18 cellular contexts compared by ENCODE assay signal in genomic region chr2:28318462-28319117, GRCh38.
DNase-seq lines count a peak whose midpoint lies in the region; ATAC-seq, FAIRE-seq and TF ChIP-seq lines count a peak whose summit lies in the region.
"Had no signal": no experiment of that assay in that cellular context is flagged by ENCODE, and none has a peak within 500 bp of the region (broad histone marks: within the 10 kb centered on the region; RNA-seq: fewer than 3 reads in every experiment).

No MANE protein-coding gene starts in this region.

- in situ Hi-C loops in HepG2 (cut with HindIII; ENCODE audit: extremely low pct_ligation_motif_present, low pct_unique_long_range_greater_than_20kb) = no loop called here

- no peak overlapping the region for H3K27ac ChIP-seq in HepG2 (ENCODE audit: extremely low read length, insufficient read depth, low read length)
- no peak overlapping the region for H3K27ac ChIP-seq in right lobe of liver
- H3K27ac ChIP-seq in esophagus squamous epithelium = peak overlapping the region; percentile 85 to 95 (median 91)
- H3K27ac ChIP-seq: KMS-11 had no signal

- H3K4me1 ChIP-seq in HepG2 (ENCODE audit: insufficient read depth, low read length) (peaks cover 23% of the 10 kb centered on the region), right lobe of liver (no peaks in the 10 kb centered on the region), esophagus squamous epithelium (peaks cover 16 to 91% (median 22%) of the 10 kb centered on the region in 3 donors)

- H3K4me3 ChIP-seq in HepG2 (replicated peaks in 1 of 3; ENCODE audit: insufficient read depth in 1 of 3, low read depth in 2 of 3, low read length in 3 of 3) (peak overlapping the region in 1 of 3 experiments; percentile 24; a peak in 1 of 6 replicates), right lobe of liver (no peak overlapping the region), esophagus squamous epithelium (no peak overlapping the region)
- H3K4me3 ChIP-seq: A549, GM12878, MG63 had no signal

- H3K9ac ChIP-seq in HepG2 (ENCODE audit: insufficient read depth, low read depth, low read length) = no peak overlapping the region
- H3K9ac ChIP-seq: KMS-11 had no signal

- no peak for TF ChIP-seq CTCF in HepG2 (CRISPR knock-in tag; IDR thresholded peaks at IDR 0.05)
- TF ChIP-seq CTCF in right lobe of liver (IDR thresholded peaks at IDR 0.05) = no peak
- no peak for TF ChIP-seq CTCF in esophagus squamous epithelium (IDR thresholded peaks at IDR 0.05)
- no peak for TF ChIP-seq CTCF in progenitor cell of endocrine pancreas (IDR thresholded peaks at IDR 0.05; ENCODE audit: unreplicated experiment)
- no peak for TF ChIP-seq CTCF in D721Med (IDR thresholded peaks at IDR 0.05; ENCODE audit: insufficient read depth, missing control alignments)

- H3K36me3 ChIP-seq in HepG2 (replicated peaks in 1 of 2; ENCODE audit: control insufficient read depth in 1 of 2, insufficient read depth in 2 of 2, low read length in 2 of 2) (no peaks in the 10 kb centered on the region), right lobe of liver (no peaks in the 10 kb centered on the region), esophagus squamous epithelium (peaks cover 0 to 3% (median 0%) of the 10 kb centered on the region in 3 donors)
- H3K36me3 ChIP-seq: MG63 had no signal

- 29% methylated on average over 6 of the region's 6 CpGs for WGBS in HepG2 (ENCODE audit: low lambda C conversion rate)
- WGBS in right lobe of liver (ENCODE audit: insufficient coverage, low coverage, low lambda C conversion rate, missing lambda C conversion rate) = 81% methylated on average over 6 of the region's 6 CpGs
- WGBS in esophagus squamous epithelium, 2 donors = 59 to 62% methylated on average over 5 to 6 of the region's 6 CpGs

- TF ChIP-seq EP300 in HepG2 (IDR thresholded peaks at IDR 0.05; ENCODE audit: low read depth in 2 of 2, low read length in 2 of 2) (no peak), HepG2 (CRISPR knock-in tag; IDR thresholded peaks at IDR 0.05; ENCODE audit: borderline replicate concordance) (no peak)

- FAIRE-seq in HepG2 (lab: Jason Lieb, UNC) = peak; percentile 87
- no peak for FAIRE-seq in D721Med (lab: Jason Lieb, UNC)
- FAIRE-seq: A549, GM12878 had no signal

- peak overlapping the region; percentile 89 for H3K27ac Mint-ChIP-seq in progenitor cell of endocrine pancreas

- POLR2A ChIA-PET in HepG2 (lab: Yijun Ruan, JAX) = interaction anchor here (1.6 kb wide), 1 partner anchor 73 kb away, joined by 4 read pairs; no protein-coding TSS in a partner anchor

- ATAC-seq in HepG2 (peak; percentile 68), right lobe of liver (no peak), HG03159 (IDR thresholded peaks at IDR 0.05; ENCODE audit: unreplicated experiment) (no peak)
- ATAC-seq: A549, GM12878, Panc1 had no signal

- peak overlapping the region; percentile 65 for H3K4me2 ChIP-seq in HepG2 (ENCODE audit: low read depth, low read length)
- H3K4me2 ChIP-seq: A549, KMS-11 had no signal

- no peaks in the 10 kb centered on the region for H3K9me3 Mint-ChIP-seq in progenitor cell of endocrine pancreas (ENCODE audit: low read depth)

- H3K4me1 Mint-ChIP-seq in progenitor cell of endocrine pancreas (ENCODE audit: low read depth) = peaks cover 18% of the 10 kb centered on the region

- H3K27me3 ChIP-seq in HepG2 (ENCODE audit: control insufficient read depth in 1 of 2, insufficient read depth in 2 of 2, low read length in 2 of 2) (no peaks in the 10 kb centered on the region), right lobe of liver (no peaks in the 10 kb centered on the region), esophagus squamous epithelium (no peaks in the 10 kb centered on the region)
- H3K27me3 ChIP-seq: MG63 had no signal

- H2AFZ ChIP-seq in HepG2 (ENCODE audit: low read length) = no peak overlapping the region

- DNase-seq in HepG2 (ENCODE audit: low spot score) (peak; percentile 70), right lobe of liver (no peak), esophagus squamous epithelium (lab: John Stamatoyannopoulos, UW) (no peak), progenitor cell of endocrine pancreas (ENCODE audit: low spot score, unreplicated experiment) (no peak), anterior cingulate cortex (lab: John Stamatoyannopoulos, UW) (no peak), D721Med (ENCODE audit: insufficient read length, low spot score) (no peak)
- no peak for DNase-seq in stimulated activated CD4-positive, alpha-beta T cell treated with anti-CD3 and anti-CD28 coated beads, Interleukin-2, amount 100 ng/mL, for 48 hours
- DNase-seq: MG63, NCI-H1105, NCI-H187 treated with DMSO at 0.1 percent for 48 hours, NCI-H446 treated with DMSO at 0.1 percent for 48 hours, NCI-H774, Right ventricle myocardium superior had no signal

- no peak overlapping the region for H3K4me3 Mint-ChIP-seq in progenitor cell of endocrine pancreas (ENCODE audit: low read depth)

- CTCF ChIA-PET in HepG2 (lab: Yijun Ruan, JAX; ENCODE audit: low intra/inter-chr PET ratio, low total read pairs) = no interaction called here

- BruUV-seq in HepG2 (replicated peaks; lab: Mats Ljungman, UMichigan) = no TSS peak

- TF ChIP-seq POLR2A in HepG2 (IDR thresholded peaks at IDR 0.05; ENCODE audit: insufficient read depth in 1 of 2, low read depth in 2 of 2, low read length in 2 of 2) (no peak), right lobe of liver (IDR thresholded peaks at IDR 0.05) (no peak), esophagus squamous epithelium (IDR thresholded peaks at IDR 0.05) (no peak)

- no peak for TF ChIP-seq RAD21 in HepG2 (CRISPR knock-in tag; IDR thresholded peaks at IDR 0.05)

- no peaks in the 10 kb centered on the region for H4K20me1 ChIP-seq in HepG2 (ENCODE audit: insufficient read depth, low read length)

- peaks cover 3% of the 10 kb centered on the region for H3K27me3 Mint-ChIP-seq in progenitor cell of endocrine pancreas

- no peaks in the 10 kb centered on the region for H3K9me3 ChIP-seq in HepG2 (ENCODE audit: low read length)
- no peaks in the 10 kb centered on the region for H3K9me3 ChIP-seq in right lobe of liver
- H3K9me3 ChIP-seq in esophagus squamous epithelium = no peaks in the 10 kb centered on the region
- H3K9me3 ChIP-seq: A549, MG63 had no signal

- H3K36me3 Mint-ChIP-seq in progenitor cell of endocrine pancreas (ENCODE audit: insufficient read depth) = peaks cover 2% of the 10 kb centered on the region

- intact Hi-C loops in HepG2 (cut with micrococcal nuclease; ENCODE audit: unreplicated experiment) = no loop called here
- intact Hi-C loops in right lobe of liver (cut with DNase I) = no loop called here
- intact Hi-C loops in esophagus squamous epithelium (cut with DNase I) = no loop called here

- H3K79me2 ChIP-seq in HepG2 (ENCODE audit: insufficient read depth, low read length) = no peaks in the 10 kb centered on the region

TF ChIP-seq in HepG2, 621 proteins besides CTCF, POLR2A, EP300 and RAD21 (continues in another document):
- no peak for TF ChIP-seq FOXK1 (CRISPR knock-in tag; IDR thresholded peaks at IDR 0.05; ENCODE audit: borderline replicate concordance, low read depth)
- no peak for TF ChIP-seq NCOA5 (CRISPR knock-in tag; IDR thresholded peaks at IDR 0.05)
- no peak for TF ChIP-seq FOXP1 (IDR thresholded peaks at IDR 0.05)
- peak; percentile 58 for TF ChIP-seq FOXP1 (CRISPR knock-in tag; IDR thresholded peaks at IDR 0.05)
- TF ChIP-seq RARA (CRISPR knock-in tag; IDR thresholded peaks at IDR 0.05) = peak; percentile 40
- no peak for TF ChIP-seq KDM3A (CRISPR knock-in tag; IDR thresholded peaks at IDR 0.05; ENCODE audit: low read depth)
- 0 out of 2 replicates have a peak, but pooled peaks have one; percentile 39 for TF ChIP-seq RFXANK (CRISPR knock-in tag; IDR thresholded peaks at IDR 0.05)
- TF ChIP-seq NBN (conservative IDR thresholded peaks at IDR 0.05) = no peak
- TF ChIP-seq, protein P1, sequence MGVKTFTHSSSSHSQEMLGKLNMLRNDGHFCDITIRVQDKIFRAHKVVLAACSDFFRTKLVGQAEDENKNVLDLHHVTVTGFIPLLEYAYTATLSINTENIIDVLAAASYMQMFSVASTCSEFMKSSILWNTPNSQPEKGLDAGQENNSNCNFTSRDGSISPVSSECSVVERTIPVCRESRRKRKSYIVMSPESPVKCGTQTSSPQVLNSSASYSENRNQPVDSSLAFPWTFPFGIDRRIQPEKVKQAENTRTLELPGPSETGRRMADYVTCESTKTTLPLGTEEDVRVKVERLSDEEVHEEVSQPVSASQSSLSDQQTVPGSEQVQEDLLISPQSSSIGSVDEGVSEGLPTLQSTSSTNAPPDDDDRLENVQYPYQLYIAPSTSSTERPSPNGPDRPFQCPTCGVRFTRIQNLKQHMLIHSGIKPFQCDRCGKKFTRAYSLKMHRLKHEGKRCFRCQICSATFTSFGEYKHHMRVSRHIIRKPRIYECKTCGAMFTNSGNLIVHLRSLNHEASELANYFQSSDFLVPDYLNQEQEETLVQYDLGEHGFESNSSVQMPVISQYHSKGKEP (CRISPR knock-in tag; IDR thresholded peaks at IDR 0.05) = no peak
- TF ChIP-seq ZNF17 (CRISPR knock-in tag; IDR thresholded peaks at IDR 0.05) = no peak
- 0 out of 2 replicates have a peak, but pooled peaks have one; percentile 2 for TF ChIP-seq TARDBP (CRISPR knock-in tag; IDR thresholded peaks at IDR 0.05)
- no peak for TF ChIP-seq EEA1 (CRISPR knock-in tag; IDR thresholded peaks at IDR 0.05; ENCODE audit: borderline replicate concordance)
- no peak for TF ChIP-seq E2F5 (CRISPR knock-in tag; conservative IDR thresholded peaks at IDR 0.05)
- TF ChIP-seq BCL6 (CRISPR knock-in tag; IDR thresholded peaks at IDR 0.05) = peak; percentile 73
- TF ChIP-seq YY1 (IDR thresholded peaks at IDR 0.05; ENCODE audit: insufficient read depth, insufficient replicate concordance, low read depth, low read length) = peak; percentile 13
- TF ChIP-seq KAT2B (IDR thresholded peaks at IDR 0.05; ENCODE audit: borderline replicate concordance, low read depth, low read length) = no peak

Comparison
In these comparisons a context has a peak if more than half of its experiments do, and no peak if none do; other contexts are left out.
1. H3K27ac ChIP-seq: peak in esophagus squamous epithelium (4 of 4); none in HepG2 (single experiment) and right lobe of liver (0 of 3).